Comparison of ENCODE assay signal across 2 cellular contexts in the genomic region with DNA sequence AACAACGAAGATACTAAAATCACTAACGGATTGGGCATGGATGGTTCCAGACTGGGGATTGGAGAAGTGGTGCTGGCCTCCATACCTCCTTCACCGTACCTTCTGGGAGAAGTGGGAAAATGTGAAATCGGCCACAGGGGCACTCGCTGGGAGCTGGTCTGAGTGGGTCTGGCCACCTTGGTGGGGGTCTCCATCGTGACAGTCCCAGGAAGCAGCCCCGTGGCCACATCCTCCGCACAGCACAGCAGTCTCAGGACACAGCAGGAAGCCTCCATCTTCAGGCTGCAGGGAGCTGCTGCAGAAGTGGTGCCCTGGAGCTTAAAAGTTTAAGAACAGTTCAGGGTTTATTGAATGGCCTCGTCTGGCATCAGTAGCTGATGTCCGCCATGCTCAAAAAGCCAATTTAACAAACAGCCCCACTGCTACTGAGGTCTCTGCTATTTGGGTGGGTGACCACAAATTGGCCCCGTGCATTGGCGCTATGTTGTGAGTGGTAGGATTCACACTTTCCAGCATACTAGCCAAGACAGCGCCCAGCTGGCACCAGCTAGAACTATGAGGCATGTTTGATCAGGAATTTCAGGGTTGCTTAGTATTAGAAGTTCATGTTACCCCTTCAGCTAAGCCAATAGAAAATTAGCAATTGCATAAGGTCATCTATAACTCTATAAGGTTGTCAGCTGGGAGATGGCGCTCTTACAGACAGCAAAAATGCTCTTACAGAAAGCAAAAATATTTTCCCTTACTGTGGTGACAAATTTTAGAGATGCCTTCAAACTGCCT.
TF ChIP-seq lines count a peak whose summit lies in the region.

No MANE protein-coding gene starts in this region.

TF ChIP-seq in GM23338, 12 proteins besides CTCF, POLR2A, EP300 and RAD21 (continues in another document):
- no peak for TF ChIP-seq EZH2 (IDR thresholded peaks at IDR 0.05; ENCODE audit: low read depth, unreplicated experiment)
- no peak for TF ChIP-seq ZNF114 (CRISPR knock-in tag; IDR thresholded peaks at IDR 0.05)
- no peak for TF ChIP-seq NANOG (IDR thresholded peaks at IDR 0.05; ENCODE audit: borderline replicate concordance)
- TF ChIP-seq STAT1 (IDR thresholded peaks at IDR 0.05; ENCODE audit: unreplicated experiment): no peak
- no peak for TF ChIP-seq ZNF331 (CRISPR knock-in tag; IDR thresholded peaks at IDR 0.05; ENCODE audit: low read depth)
- no peak for TF ChIP-seq CREB1 (CRISPR knock-in tag; IDR thresholded peaks at IDR 0.05; ENCODE audit: low read depth)
- TF ChIP-seq, protein P1, sequence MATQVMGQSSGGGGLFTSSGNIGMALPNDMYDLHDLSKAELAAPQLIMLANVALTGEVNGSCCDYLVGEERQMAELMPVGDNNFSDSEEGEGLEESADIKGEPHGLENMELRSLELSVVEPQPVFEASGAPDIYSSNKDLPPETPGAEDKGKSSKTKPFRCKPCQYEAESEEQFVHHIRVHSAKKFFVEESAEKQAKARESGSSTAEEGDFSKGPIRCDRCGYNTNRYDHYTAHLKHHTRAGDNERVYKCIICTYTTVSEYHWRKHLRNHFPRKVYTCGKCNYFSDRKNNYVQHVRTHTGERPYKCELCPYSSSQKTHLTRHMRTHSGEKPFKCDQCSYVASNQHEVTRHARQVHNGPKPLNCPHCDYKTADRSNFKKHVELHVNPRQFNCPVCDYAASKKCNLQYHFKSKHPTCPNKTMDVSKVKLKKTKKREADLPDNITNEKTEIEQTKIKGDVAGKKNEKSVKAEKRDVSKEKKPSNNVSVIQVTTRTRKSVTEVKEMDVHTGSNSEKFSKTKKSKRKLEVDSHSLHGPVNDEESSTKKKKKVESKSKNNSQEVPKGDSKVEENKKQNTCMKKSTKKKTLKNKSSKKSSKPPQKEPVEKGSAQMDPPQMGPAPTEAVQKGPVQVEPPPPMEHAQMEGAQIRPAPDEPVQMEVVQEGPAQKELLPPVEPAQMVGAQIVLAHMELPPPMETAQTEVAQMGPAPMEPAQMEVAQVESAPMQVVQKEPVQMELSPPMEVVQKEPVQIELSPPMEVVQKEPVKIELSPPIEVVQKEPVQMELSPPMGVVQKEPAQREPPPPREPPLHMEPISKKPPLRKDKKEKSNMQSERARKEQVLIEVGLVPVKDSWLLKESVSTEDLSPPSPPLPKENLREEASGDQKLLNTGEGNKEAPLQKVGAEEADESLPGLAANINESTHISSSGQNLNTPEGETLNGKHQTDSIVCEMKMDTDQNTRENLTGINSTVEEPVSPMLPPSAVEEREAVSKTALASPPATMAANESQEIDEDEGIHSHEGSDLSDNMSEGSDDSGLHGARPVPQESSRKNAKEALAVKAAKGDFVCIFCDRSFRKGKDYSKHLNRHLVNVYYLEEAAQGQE (IDR thresholded peaks at IDR 0.05; ENCODE audit: unreplicated experiment): no peak
- TF ChIP-seq EZH2phosphoT487 (IDR thresholded peaks at IDR 0.05; ENCODE audit: unreplicated experiment): no peak
- TF ChIP-seq, protein P2, sequence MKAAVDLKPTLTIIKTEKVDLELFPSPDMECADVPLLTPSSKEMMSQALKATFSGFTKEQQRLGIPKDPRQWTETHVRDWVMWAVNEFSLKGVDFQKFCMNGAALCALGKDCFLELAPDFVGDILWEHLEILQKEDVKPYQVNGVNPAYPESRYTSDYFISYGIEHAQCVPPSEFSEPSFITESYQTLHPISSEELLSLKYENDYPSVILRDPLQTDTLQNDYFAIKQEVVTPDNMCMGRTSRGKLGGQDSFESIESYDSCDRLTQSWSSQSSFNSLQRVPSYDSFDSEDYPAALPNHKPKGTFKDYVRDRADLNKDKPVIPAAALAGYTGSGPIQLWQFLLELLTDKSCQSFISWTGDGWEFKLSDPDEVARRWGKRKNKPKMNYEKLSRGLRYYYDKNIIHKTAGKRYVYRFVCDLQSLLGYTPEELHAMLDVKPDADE (IDR thresholded peaks at IDR 0.05): no peak
- TF ChIP-seq POLR2AphosphoS5 (IDR thresholded peaks at IDR 0.05; ENCODE audit: low read depth): no peak

TF ChIP-seq in HepG2, 621 proteins besides CTCF, POLR2A, EP300 and RAD21:
- TF ChIP-seq NR1H2 (CRISPR knock-in tag; IDR thresholded peaks at IDR 0.05; ENCODE audit: borderline replicate concordance, low read depth) (no peak), ZNF441 (CRISPR knock-in tag; IDR thresholded peaks at IDR 0.05; ENCODE audit: borderline replicate concordance) (no peak), U2AF1 (optimal IDR thresholded peaks at IDR 0.05; ENCODE audit: low read depth, low read length) (no peak), ZNF607 (CRISPR knock-in tag; IDR thresholded peaks at IDR 0.05; ENCODE audit: borderline replicate concordance) (no peak)
- TF ChIP-seq, protein P3, sequence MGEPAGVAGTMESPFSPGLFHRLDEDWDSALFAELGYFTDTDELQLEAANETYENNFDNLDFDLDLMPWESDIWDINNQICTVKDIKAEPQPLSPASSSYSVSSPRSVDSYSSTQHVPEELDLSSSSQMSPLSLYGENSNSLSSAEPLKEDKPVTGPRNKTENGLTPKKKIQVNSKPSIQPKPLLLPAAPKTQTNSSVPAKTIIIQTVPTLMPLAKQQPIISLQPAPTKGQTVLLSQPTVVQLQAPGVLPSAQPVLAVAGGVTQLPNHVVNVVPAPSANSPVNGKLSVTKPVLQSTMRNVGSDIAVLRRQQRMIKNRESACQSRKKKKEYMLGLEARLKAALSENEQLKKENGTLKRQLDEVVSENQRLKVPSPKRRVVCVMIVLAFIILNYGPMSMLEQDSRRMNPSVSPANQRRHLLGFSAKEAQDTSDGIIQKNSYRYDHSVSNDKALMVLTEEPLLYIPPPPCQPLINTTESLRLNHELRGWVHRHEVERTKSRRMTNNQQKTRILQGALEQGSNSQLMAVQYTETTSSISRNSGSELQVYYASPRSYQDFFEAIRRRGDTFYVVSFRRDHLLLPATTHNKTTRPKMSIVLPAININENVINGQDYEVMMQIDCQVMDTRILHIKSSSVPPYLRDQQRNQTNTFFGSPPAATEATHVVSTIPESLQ (CRISPR knock-in tag; conservative IDR thresholded peaks at IDR 0.05): no peak
